ENCODE assay signal across 18 cellular contexts in the genomic region with DNA sequence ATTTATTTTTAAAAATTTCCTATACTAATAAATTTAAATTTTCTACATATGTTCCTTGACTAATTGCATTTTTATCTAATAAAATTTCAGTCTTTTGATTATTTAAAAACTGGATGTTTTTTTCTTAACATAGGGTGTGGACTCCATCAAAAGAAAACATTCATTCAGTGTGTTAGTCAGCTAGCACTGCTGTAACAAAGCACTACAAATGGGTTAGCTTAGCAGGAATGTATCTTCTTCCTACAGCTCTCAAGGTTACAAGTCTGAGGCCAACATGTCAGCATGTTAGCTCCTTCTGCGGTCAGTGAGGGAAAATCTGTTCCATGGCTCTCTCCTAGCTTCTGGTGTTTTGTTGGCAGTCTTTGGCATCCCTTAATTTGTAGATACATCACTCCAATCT. TPM values are rescaled to one million over a fixed set of nuclear protein-coding genes. Genes with fewer than 3 reads are reported as not detected.
A peak's percentile ranks its signal among the peaks of the same experiment; 100 is the strongest.
DNase-seq lines count a peak whose midpoint lies in the region; ATAC-seq, FAIRE-seq and TF ChIP-seq lines count a peak whose summit lies in the region.
"Had no signal": no experiment of that assay in that cellular context is flagged by ENCODE, and none has a peak within 500 bp of the region (broad histone marks: within the 10 kb centered on the region; RNA-seq: fewer than 3 reads in every experiment).

No MANE protein-coding gene starts in this region.

- no peak for FAIRE-seq in HepG2 (lab: Jason Lieb, UNC)
- FAIRE-seq: H1 had no signal

- no TSS peak for BruUV-seq in HepG2 (replicated peaks; lab: Mats Ljungman, UMichigan)

- no peak for TF ChIP-seq EP300 in HepG2 (IDR thresholded peaks at IDR 0.05; ENCODE audit: low read depth in 2 of 2, low read length in 2 of 2)
- no peak for TF ChIP-seq EP300 in HepG2 (CRISPR knock-in tag; IDR thresholded peaks at IDR 0.05; ENCODE audit: borderline replicate concordance)

- no peaks in the 10 kb centered on the region for H3K36me3 ChIP-seq in HepG2 (replicated peaks in 1 of 2; ENCODE audit: control insufficient read depth in 1 of 2, insufficient read depth in 2 of 2, low read length in 2 of 2)
- no peaks in the 10 kb centered on the region for H3K36me3 ChIP-seq in right lobe of liver
- no peaks in the 10 kb centered on the region for H3K36me3 ChIP-seq in SK-N-MC (ENCODE audit: insufficient read depth, low read length)
- no peaks in the 10 kb centered on the region for H3K36me3 ChIP-seq in CD4-positive, alpha-beta memory T cell (ENCODE audit: insufficient read depth, low read length)

- CTCF ChIA-PET in HepG2 (lab: Yijun Ruan, JAX; ENCODE audit: low intra/inter-chr PET ratio, low total read pairs) = no interaction called here
- CTCF ChIA-PET in CD4-positive, alpha-beta memory T cell (lab: Charles Lee; ENCODE audit: partially characterized antibody) = no interaction called here
- CTCF ChIA-PET in activated CD8-positive, alpha-beta T cell treated with anti-CD3 and anti-CD28 coated beads, Interleukin-2, amount 10 ng/mL, durations not matched to agents 7 days and 5 days (lab: Charles Lee) = no interaction called here

- POLR2A ChIA-PET in HepG2 (lab: Yijun Ruan, JAX) = interaction anchor here (0.9 kb wide), 1 partner anchor 20 kb away, joined by 3 read pairs; no protein-coding TSS in a partner anchor
- POLR2A ChIA-PET in CD4-positive, alpha-beta memory T cell (lab: Charles Lee; ENCODE audit: partially characterized antibody) = no interaction called here
- POLR2A ChIA-PET in activated CD8-positive, alpha-beta T cell treated with anti-CD3 and anti-CD28 coated beads, Interleukin-2, amount 10 ng/mL, durations not matched to agents 7 days and 5 days (lab: Charles Lee) = no interaction called here

- in situ Hi-C loops in HepG2 (cut with HindIII; ENCODE audit: extremely low pct_ligation_motif_present, low pct_unique_long_range_greater_than_20kb) = no loop called here

- H4K20me1 ChIP-seq in HepG2 (ENCODE audit: insufficient read depth, low read length) = no peaks in the 10 kb centered on the region

- H3K4me3 Mint-ChIP-seq in CD4-positive, alpha-beta memory T cell = no peak overlapping the region
- no peak overlapping the region for H3K4me3 Mint-ChIP-seq in activated CD8-positive, alpha-beta T cell treated with anti-CD3 and anti-CD28 coated beads, Interleukin-2, amount 10 ng/mL, durations not matched to agents 7 days and 5 days
- H3K4me3 Mint-ChIP-seq: B cell; CD4-positive, alpha-beta T cell; HFFc6 had no signal

- H3K27ac Mint-ChIP-seq in CD4-positive, alpha-beta memory T cell = no peak overlapping the region
- H3K27ac Mint-ChIP-seq in activated CD8-positive, alpha-beta T cell treated with anti-CD3 and anti-CD28 coated beads, Interleukin-2, amount 10 ng/mL, durations not matched to agents 7 days and 5 days = no peak overlapping the region
- H3K27ac Mint-ChIP-seq: B cell; CD4-positive, alpha-beta T cell; HFFc6 had no signal

- H3K9ac ChIP-seq in HepG2 (ENCODE audit: insufficient read depth, low read depth, low read length) (no peak overlapping the region), SK-N-MC (ENCODE audit: insufficient read length) (no peak overlapping the region)

- TF ChIP-seq CTCF in HepG2 (CRISPR knock-in tag; IDR thresholded peaks at IDR 0.05) (no peak), right lobe of liver (IDR thresholded peaks at IDR 0.05) (no peak), GM10266 (IDR thresholded peaks at IDR 0.05; ENCODE audit: control insufficient read depth, insufficient read depth, low read depth, missing control alignments) (no peak)

- H3K4me3 ChIP-seq in HepG2 (replicated peaks in 1 of 3; ENCODE audit: insufficient read depth in 1 of 3, low read depth in 2 of 3, low read length in 3 of 3) = no peak overlapping the region
- H3K4me3 ChIP-seq in right lobe of liver = no peak overlapping the region
- no peak overlapping the region for H3K4me3 ChIP-seq in SK-N-MC
- no peak overlapping the region for H3K4me3 ChIP-seq in CD4-positive, alpha-beta memory T cell (ENCODE audit: low read length in 2 of 2)

- DNase-seq in HepG2 (ENCODE audit: low spot score) = no peak
- DNase-seq in right lobe of liver = no peak
- DNase-seq in SK-N-MC (ENCODE audit: low read depth, low spot score) = no peak
- DNase-seq in CD4-positive, alpha-beta memory T cell = no peak
- DNase-seq in hippocampal formation (lab: John Stamatoyannopoulos, UW) = no peak
- no peak for DNase-seq in activated CD8-positive, alpha-beta T cell treated with anti-CD3 and anti-CD28 coated beads, Interleukin-2, amount 10 ng/mL, durations not matched to agents 7 days and 5 days
- DNase-seq in GM10266 (ENCODE audit: extremely low spot score) = no peak
- DNase-seq: ACHN; C1 segment of cervical spinal cord; CD4-positive, alpha-beta T cell; DMS79; HCEC 1CT; HFFc6; KBM-7 had no signal

- WGBS in HepG2 (ENCODE audit: low lambda C conversion rate) = 100% methylated on average over 1 of the region's 1 CpG
- WGBS in right lobe of liver (ENCODE audit: insufficient coverage, low coverage, low lambda C conversion rate, missing lambda C conversion rate) = 89% methylated on average over 1 of the region's 1 CpG

- H3K27me3 ChIP-seq in HepG2 (ENCODE audit: control insufficient read depth in 1 of 2, insufficient read depth in 2 of 2, low read length in 2 of 2) (no peaks in the 10 kb centered on the region), right lobe of liver (no peaks in the 10 kb centered on the region)
- H3K27me3 ChIP-seq in CD4-positive, alpha-beta memory T cell (ENCODE audit: insufficient read depth, low read length) = no peaks in the 10 kb centered on the region

- peaks cover 10% of the 10 kb centered on the region for H3K79me2 ChIP-seq in HepG2 (ENCODE audit: insufficient read depth, low read length)

- H3K27ac ChIP-seq in HepG2 (ENCODE audit: extremely low read length, insufficient read depth, low read length) (no peak overlapping the region), right lobe of liver (no peak overlapping the region), SK-N-MC (peak overlapping the region; percentile 7; the same call in 1 of the 2 replicates)
- H3K27ac ChIP-seq in CD4-positive, alpha-beta memory T cell (ENCODE audit: low read depth, low read length) = no peak overlapping the region
- H3K27ac ChIP-seq: 22Rv1 had no signal

- peaks cover 0 to 1% (median 0%) of the 10 kb centered on the region in 8 donors for H3K9me3 Mint-ChIP-seq in CD4-positive, alpha-beta memory T cell
- H3K9me3 Mint-ChIP-seq in activated CD8-positive, alpha-beta T cell treated with anti-CD3 and anti-CD28 coated beads, Interleukin-2, amount 10 ng/mL, durations not matched to agents 7 days and 5 days (ENCODE audit: insufficient read depth) = no peaks in the 10 kb centered on the region
- H3K9me3 Mint-ChIP-seq: HFFc6 had no signal

- no peaks in the 10 kb centered on the region for H3K9me3 ChIP-seq in HepG2 (ENCODE audit: low read length)
- no peaks in the 10 kb centered on the region for H3K9me3 ChIP-seq in right lobe of liver
- H3K9me3 ChIP-seq in SK-N-MC (ENCODE audit: low read depth, low read length) = no peaks in the 10 kb centered on the region
- no peaks in the 10 kb centered on the region for H3K9me3 ChIP-seq in CD4-positive, alpha-beta memory T cell (ENCODE audit: control insufficient read depth in 1 of 2, low read length in 2 of 2)

- no peak overlapping the region for H2AFZ ChIP-seq in HepG2 (ENCODE audit: low read length)

- H3K4me2 ChIP-seq in HepG2 (ENCODE audit: low read depth, low read length) = no peak overlapping the region

- ATAC-seq in HepG2 (no peak), right lobe of liver (no peak), esophagus mucosa (peak; percentile 55)
- no peak for ATAC-seq in activated CD8-positive, alpha-beta T cell treated with anti-CD3 and anti-CD28 coated beads, Interleukin-2, amount 10 ng/mL, durations not matched to agents 7 days and 5 days

- no peaks in the 10 kb centered on the region for H3K36me3 Mint-ChIP-seq in CD4-positive, alpha-beta memory T cell
- no peaks in the 10 kb centered on the region for H3K36me3 Mint-ChIP-seq in activated CD8-positive, alpha-beta T cell treated with anti-CD3 and anti-CD28 coated beads, Interleukin-2, amount 10 ng/mL, durations not matched to agents 7 days and 5 days (ENCODE audit: low read depth)

- H3K4me1 Mint-ChIP-seq in CD4-positive, alpha-beta memory T cell = no peaks in the 10 kb centered on the region
- H3K4me1 Mint-ChIP-seq in activated CD8-positive, alpha-beta T cell treated with anti-CD3 and anti-CD28 coated beads, Interleukin-2, amount 10 ng/mL, durations not matched to agents 7 days and 5 days (ENCODE audit: low read depth) = no peaks in the 10 kb centered on the region

- intact Hi-C loops in HepG2 (cut with micrococcal nuclease; ENCODE audit: unreplicated experiment) = no loop called here
- intact Hi-C loops in right lobe of liver (cut with DNase I) = no loop called here
- intact Hi-C loops in CD4-positive, alpha-beta memory T cell (cut with micrococcal nuclease) = no loop called here

- H3K4me1 ChIP-seq in HepG2 (ENCODE audit: insufficient read depth, low read length) = no peaks in the 10 kb centered on the region
- H3K4me1 ChIP-seq in right lobe of liver = no peaks in the 10 kb centered on the region
- no peaks in the 10 kb centered on the region for H3K4me1 ChIP-seq in CD4-positive, alpha-beta memory T cell (ENCODE audit: insufficient read depth, low read length)

- no peak for TF ChIP-seq POLR2A in HepG2 (IDR thresholded peaks at IDR 0.05; ENCODE audit: insufficient read depth in 1 of 2, low read depth in 2 of 2, low read length in 2 of 2)
- no peak for TF ChIP-seq POLR2A in right lobe of liver (IDR thresholded peaks at IDR 0.05)

- peaks cover 2 to 3% of the 10 kb centered on the region in 2 donors for H3K27me3 Mint-ChIP-seq in CD4-positive, alpha-beta memory T cell
- peaks cover 8% of the 10 kb centered on the region for H3K27me3 Mint-ChIP-seq in activated CD8-positive, alpha-beta T cell treated with anti-CD3 and anti-CD28 coated beads, Interleukin-2, amount 10 ng/mL, durations not matched to agents 7 days and 5 days (ENCODE audit: low read depth)

- TF ChIP-seq RAD21 in HepG2 (CRISPR knock-in tag; IDR thresholded peaks at IDR 0.05) = no peak

RNA-seq across cellular contexts. Expression of a gene that starts 32.5 kb away (rescaled TPM):
- total RNA-seq in HepG2 (2016; rRNA removed; fragmentation: Illumina TruSeq; extraction: Trizol) = 2.9 and 4.5 TPM in 2 replicates
- 0.51 and 0.62 TPM in 2 replicates for total RNA-seq in HepG2 (2016; cell fraction: cytosol; rRNA removed; fragmentation: Illumina TruSeq; extraction: Trizol; ENCODE audit: low read depth)
- 2.9 and 4.1 TPM in 2 replicates for total RNA-seq in HepG2 (2016; cell fraction: insoluble cytoplasmic fraction; rRNA removed; fragmentation: Illumina TruSeq; extraction: Trizol)
- total RNA-seq in HepG2 (2016; cell fraction: membrane; rRNA removed; fragmentation: Illumina TruSeq; extraction: Trizol) = 0.86 and 0.93 TPM in 2 replicates
- total RNA-seq in HepG2 (2016; cell fraction: nucleus; rRNA removed; fragmentation: Illumina TruSeq; extraction: Trizol) = 6.1 and 6.5 TPM in 2 replicates
- 1.3 and 1.5 TPM in 2 replicates for polyA plus RNA-seq in HepG2 (2011; rRNA removed)
- 0.56 and 1.2 TPM in 2 replicates for polyA plus RNA-seq in HepG2 (2011; cell fraction: cytosol; rRNA removed)
- 1.7 and 2.6 TPM in 2 replicates for polyA plus RNA-seq in HepG2 (2011; cell fraction: nucleus; rRNA removed)
- polyA plus RNA-seq in HepG2 (2012) = 0.65 and 0.80 TPM in 2 replicates
- 0.08 and 0.10 TPM in 2 replicates for polyA plus RNA-seq in HepG2 (2016; cell fraction: cytosol; fragmentation: Illumina TruSeq; extraction: Trizol; ENCODE audit: low read depth)
- 1.7 and 1.9 TPM in 2 replicates for polyA plus RNA-seq in HepG2 (2016; cell fraction: insoluble cytoplasmic fraction; fragmentation: Illumina TruSeq; extraction: Trizol; ENCODE audit: low read depth)
- polyA plus RNA-seq in HepG2 (2016; cell fraction: membrane; fragmentation: Illumina TruSeq; extraction: Trizol; ENCODE audit: low read depth) = 0.18 and 0.27 TPM in 2 replicates
- 2.1 and 2.6 TPM in 2 replicates for polyA plus RNA-seq in HepG2 (2016; cell fraction: nucleus; fragmentation: Illumina TruSeq; extraction: Trizol; ENCODE audit: insufficient read depth, low read depth)
- 5.6 and 8.1 TPM in 2 replicates for polyA minus RNA-seq in HepG2 (2011; rRNA and poly(A)+ RNA removed; ENCODE audit: low replicate concordance)
- 2.5 and 3.6 TPM in 2 replicates for polyA minus RNA-seq in HepG2 (2011; cell fraction: cytosol; rRNA and poly(A)+ RNA removed)
- 16.5 and 22.3 TPM in 2 replicates for polyA minus RNA-seq in HepG2 (2011; cell fraction: nucleus; rRNA and poly(A)+ RNA removed)
- 10 to 100 TPM in 4 of 6 experiments, 1 to 10 TPM in 2; 8.4 to 14.1 (median 11.9) TPM for total RNA-seq in right lobe of liver
- total RNA-seq in esophagus mucosa = 7.8 TPM
- total RNA-seq in CD4-positive, alpha-beta memory T cell = not detected
- under 1 TPM in 1 of 2 donors, not detected in 1; 0.04 TPM for polyA plus RNA-seq in CD4-positive, alpha-beta memory T cell
- under 1 TPM; 0.03 TPM for total RNA-seq in activated CD8-positive, alpha-beta T cell treated with anti-CD3 and anti-CD28 coated beads, Interleukin-2, amount 10 ng/mL, durations not matched to agents 7 days and 5 days
- total RNA-seq: CD4-positive, alpha-beta T cell had no signal
